In the genomic region with DNA sequence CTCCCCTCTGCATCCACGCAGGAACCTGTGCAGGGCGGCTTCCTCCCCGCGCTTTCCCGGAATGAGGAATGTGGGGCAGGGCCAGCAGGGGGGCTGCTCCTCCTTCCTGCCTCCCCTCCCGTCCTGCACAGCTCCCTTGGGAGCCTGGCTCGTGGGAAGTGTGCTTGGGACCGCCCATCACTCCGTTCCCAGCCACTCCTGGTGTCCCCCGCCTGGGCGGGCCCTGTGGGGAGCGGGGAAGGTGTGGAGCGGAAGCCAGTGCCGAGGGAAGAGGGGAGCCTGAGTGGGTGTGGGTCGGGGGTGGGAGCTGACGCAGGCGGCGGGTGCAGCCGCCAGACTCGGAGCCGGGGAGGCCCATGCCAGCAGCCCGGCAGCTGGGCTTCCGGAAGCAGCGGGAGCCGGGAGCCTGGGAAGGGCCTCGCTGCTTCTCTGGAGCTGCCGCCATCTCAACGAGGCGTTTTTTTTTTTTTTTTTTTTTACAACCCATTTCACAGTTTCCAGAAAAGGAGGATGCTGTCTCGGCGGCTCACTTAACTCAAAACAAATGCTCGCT, we compare ENCODE assay signal across 8 cellular contexts. TPM values are rescaled to one million over a fixed set of nuclear protein-coding genes. Genes with fewer than 3 reads are reported as not detected.
A peak's percentile ranks its signal among the peaks of the same experiment; 100 is the strongest.
DNase-seq lines count a peak whose midpoint lies in the region; ATAC-seq and TF ChIP-seq lines count a peak whose summit lies in the region.

No MANE protein-coding gene starts in this region.

- peaks cover 4% of the 10 kb centered on the region for H3K79me2 ChIP-seq in parathyroid adenoma

- H3K27ac ChIP-seq in parathyroid adenoma, result peak overlapping the region; percentile 62

- H3K4me3 ChIP-seq in foreskin fibroblast (ENCODE audit: low read depth in 1 of 2, low read length in 2 of 2) (peak overlapping the region in 1 of 2 donors; percentile 15), parathyroid adenoma (ENCODE audit: low read depth, low read length) (no peak overlapping the region)

- H2AFZ ChIP-seq in parathyroid adenoma, result peak overlapping the region; percentile 90

- H3K9ac ChIP-seq in parathyroid adenoma, result no peak overlapping the region

- no peak for ATAC-seq in GM18517 (IDR thresholded peaks at IDR 0.05; ENCODE audit: unreplicated experiment)
- ATAC-seq in HG03139 (IDR thresholded peaks at IDR 0.05; ENCODE audit: unreplicated experiment), result no peak
- ATAC-seq in GM21360 (IDR thresholded peaks at IDR 0.05; ENCODE audit: unreplicated experiment), result no peak

- TF ChIP-seq CTCF in foreskin fibroblast (IDR thresholded peaks at IDR 0.05; ENCODE audit: low read depth, low read length), result no peak
- no peak for TF ChIP-seq CTCF in parathyroid adenoma (IDR thresholded peaks at IDR 0.05)

- no peak overlapping the region for H3K4me2 ChIP-seq in parathyroid adenoma (ENCODE audit: low read length)

- peaks cover 6% of the 10 kb centered on the region for H3K4me1 ChIP-seq in parathyroid adenoma

- no peaks in the 10 kb centered on the region for H3K27me3 ChIP-seq in parathyroid adenoma (ENCODE audit: control insufficient read depth, insufficient read depth, low read length)

- H3K9me3 ChIP-seq in parathyroid adenoma (ENCODE audit: control insufficient read depth, low read length), result no peaks in the 10 kb centered on the region

- peak; percentile 83 for DNase-seq in HT1080 (ENCODE audit: low read depth)
- DNase-seq in SHP77 treated with DMSO at 0.1 percent for 48 hours (lab: John Stamatoyannopoulos, UW), result peak; percentile 77
- peak; percentile 67 to 78 for DNase-seq in foreskin fibroblast
- no peak for DNase-seq in T-helper 1 cell

- no peaks in the 10 kb centered on the region for H3K36me3 ChIP-seq in parathyroid adenoma (ENCODE audit: control insufficient read depth, insufficient read depth, low read length)

RNA-seq across cellular contexts. Expression of gene BAHCC1, which starts 24.2 kb away (rescaled TPM):
- 0.43 TPM in 2 replicates for total RNA-seq in HT1080 (2014; rRNA removed; shearing (Covaris generic))
- 0.27 and 0.81 TPM in 2 replicates for polyA plus RNA-seq in HT1080 (2015; cell fraction: cytosol; rRNA removed)
- 1.2 and 1.9 TPM in 2 replicates for polyA plus RNA-seq in HT1080 (2015; cell fraction: nucleus; rRNA removed)

Comparison
In these comparisons a context has a peak if more than half of its experiments do, and no peak if none do; other contexts are left out.
1. DNase-seq: peak in HT1080 (single experiment), SHP77 treated with DMSO at 0.1 percent for 48 hours (single experiment) and foreskin fibroblast (2 of 2); none in T-helper 1 cell (0 of 5).